12 cellular contexts compared by ENCODE assay signal in the genomic region with DNA sequence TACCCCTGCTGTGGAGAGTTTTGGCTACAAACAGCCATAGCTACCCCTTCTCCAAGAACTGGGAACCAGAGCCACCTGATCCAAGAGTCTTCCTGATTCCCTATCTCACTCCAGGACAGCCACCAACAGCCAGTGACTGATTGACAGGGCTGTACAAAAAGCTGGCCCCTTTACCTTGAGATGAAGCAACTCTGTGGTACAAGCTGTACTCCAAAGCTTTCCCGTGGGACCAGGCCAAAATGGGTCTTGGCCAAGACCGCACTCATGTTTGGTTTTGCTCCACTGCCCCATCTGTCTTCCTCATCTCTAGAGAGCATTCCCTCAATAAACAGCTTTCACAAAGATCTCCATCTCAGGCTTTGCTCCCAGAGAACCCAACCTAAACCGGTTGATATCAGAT. TPM values are rescaled to one million over a fixed set of nuclear protein-coding genes. Genes with fewer than 3 reads are reported as not detected.
DNase-seq lines count a peak whose midpoint lies in the region; ATAC-seq, FAIRE-seq and TF ChIP-seq lines count a peak whose summit lies in the region.
"Had no signal": no experiment of that assay in that cellular context is flagged by ENCODE, and none has a peak within 500 bp of the region (broad histone marks: within the 10 kb centered on the region; RNA-seq: fewer than 3 reads in every experiment).

No MANE protein-coding gene starts in this region.

- no peak overlapping the region for H2AFZ ChIP-seq in H1 (ENCODE audit: low read length)

- H2BK12ac ChIP-seq in H1 (ENCODE audit: low read depth, low read length) = no peak overlapping the region

- H3K4me3 ChIP-seq in H1 (ENCODE audit: extremely low read depth in 1 of 4, insufficient read depth in 2 of 4, low read depth in 3 of 4, low read length in 4 of 4) = no peak overlapping the region
- no peak overlapping the region for H3K4me3 ChIP-seq in naive thymus-derived CD4-positive, alpha-beta T cell (ENCODE audit: low read length)

- H2BK15ac ChIP-seq in H1 (ENCODE audit: low read length) = no peak overlapping the region

- FAIRE-seq in H1 (lab: Jason Lieb, UNC) = no peak
- FAIRE-seq: keratinocyte had no signal

- H3K18ac ChIP-seq in H1 (ENCODE audit: extremely low read depth, low read length) = no peak overlapping the region

- no peak overlapping the region for H4K91ac ChIP-seq in H1 (replicated peaks; ENCODE audit: insufficient read length, low read length)

- H3K79me1 ChIP-seq in H1 (ENCODE audit: low read depth, low read length) = no peaks in the 10 kb centered on the region

- H3K9me3 Mint-ChIP-seq in naive thymus-derived CD4-positive, alpha-beta T cell = no peaks in the 10 kb centered on the region
- H3K9me3 Mint-ChIP-seq: central memory CD8-positive, alpha-beta T cell had no signal

- H3K4me3 Mint-ChIP-seq in naive thymus-derived CD4-positive, alpha-beta T cell = peak overlapping the region in 6 of 10 donors; percentile 15 to 64 (median 40)
- H3K4me3 Mint-ChIP-seq: central memory CD8-positive, alpha-beta T cell had no signal

- 93% methylated on average over 3 of the region's 3 CpGs; no CpG with 5 or more reads in 1 of the 2 experiments for WGBS in H1 (ENCODE audit: extremely low coverage in 1 of 2, insufficient coverage in 1 of 2, insufficient read length in 1 of 2, insufficient replicate concordance in 2 of 2, low coverage in 1 of 2, low lambda C conversion rate in 2 of 2, missing lambda C conversion rate in 1 of 2), 2 experiments

- H4K5ac ChIP-seq in H1 (ENCODE audit: insufficient read length, low read depth, low read length) = no peak overlapping the region

- CTCF ChIA-PET in H1 (lab: Charles Lee; ENCODE audit: partially characterized antibody) = interaction anchor here (0.7 to 2.2 kb wide), 5 partner anchors 10 to 77 kb away, joined by 3 to 8 read pairs (median 3); no protein-coding TSS in a partner anchor
- CTCF ChIA-PET in naive thymus-derived CD4-positive, alpha-beta T cell (lab: Charles Lee) = no interaction called here

- TF ChIP-seq POLR2A in H1 (IDR thresholded peaks at IDR 0.05; ENCODE audit: control extremely low read depth in 1 of 2, low read depth in 2 of 2, low read length in 2 of 2) = no peak

- no peak overlapping the region for H3K23ac ChIP-seq in H1 (ENCODE audit: insufficient read length)

- intact Hi-C loops in Right ventricle myocardium inferior (cut with DNase I) (loop anchor here (5.0 kb wide), 1 partner anchor 71 kb away; a partner anchor contains a TSS), cardiac septum (cut with DNase I) (no loop called here)
- intact Hi-C loops in naive thymus-derived CD4-positive, alpha-beta T cell (cut with micrococcal nuclease) = no loop called here

- H4K20me1 ChIP-seq in H1 (replicated peaks in 1 of 2; ENCODE audit: control insufficient read depth in 1 of 2, insufficient read depth in 2 of 2, low read length in 2 of 2) = no peaks in the 10 kb centered on the region

- no peak overlapping the region for H4K8ac ChIP-seq in H1 (ENCODE audit: extremely low read depth, insufficient read depth, low read length)

- H3K56ac ChIP-seq in H1 (replicated peaks; ENCODE audit: insufficient read length, low read depth, low read length) = no peak overlapping the region

- TF ChIP-seq CTCF in H1 (IDR thresholded peaks at IDR 0.05; ENCODE audit: control extremely low read depth in 1 of 3, insufficient read depth in 1 of 3, low read depth in 1 of 3, low read length in 3 of 3) = no peak

- H3K36me3 ChIP-seq in H1 (ENCODE audit: control insufficient read depth in 2 of 4, insufficient read depth in 4 of 4, low read length in 3 of 4) = no peaks in the 10 kb centered on the region
- H3K36me3 ChIP-seq in naive thymus-derived CD4-positive, alpha-beta T cell (ENCODE audit: control insufficient read depth in 2 of 3, insufficient read depth in 3 of 3, low read length in 3 of 3) = no peaks in the 10 kb centered on the region

- H3K27ac Mint-ChIP-seq in naive thymus-derived CD4-positive, alpha-beta T cell = peak overlapping the region; percentile 56 to 96 (median 89)

- no peak overlapping the region for H3K9ac ChIP-seq in H1 (replicated peaks in 1 of 4; ENCODE audit: extremely low read depth in 1 of 4, low read depth in 3 of 4, low read length in 3 of 4)

- DNase-seq in Right ventricle myocardium inferior (ENCODE audit: missing footprints) (peak; percentile 77), cardiac septum (ENCODE audit: low spot score) (no peak), H1 (ENCODE audit: low read depth in 1 of 2, low spot score in 2 of 2) (no peak), HCEC 1CT (no peak)
- DNase-seq in naive thymus-derived CD4-positive, alpha-beta T cell = no peak
- DNase-seq: GF-D8 had no signal

- no peaks in the 10 kb centered on the region for H3K23me2 ChIP-seq in H1 (ENCODE audit: low read depth, low read length)

- H2AK5ac ChIP-seq in H1 (ENCODE audit: low read depth, low read length) = peak overlapping the region; percentile 55; the same call in 1 of the 2 replicates

- no peak overlapping the region for H2BK120ac ChIP-seq in H1 (replicated peaks; ENCODE audit: low read depth, low read length)

- no peak overlapping the region for H3K14ac ChIP-seq in H1 (ENCODE audit: insufficient read length)

- H3K27me3 Mint-ChIP-seq in naive thymus-derived CD4-positive, alpha-beta T cell = no peaks in the 10 kb centered on the region
- H3K27me3 Mint-ChIP-seq: central memory CD8-positive, alpha-beta T cell had no signal

- H2BK5ac ChIP-seq in H1 (ENCODE audit: low read depth, low read length) = no peak overlapping the region

- H3K4me1 Mint-ChIP-seq in naive thymus-derived CD4-positive, alpha-beta T cell = peaks cover 55 to 100% (median 97%) of the 10 kb centered on the region in 7 donors

- TF ChIP-seq RAD21 in H1 (IDR thresholded peaks at IDR 0.05 in 1 of 2, conservative IDR thresholded peaks at IDR 0.05 in 1 of 2; ENCODE audit: low read depth in 2 of 2, low read length in 2 of 2) = no peak

- H3K9me3 ChIP-seq in H1 (ENCODE audit: insufficient read depth in 2 of 2, low read depth in 1 of 2, low read length in 1 of 2) = no peaks in the 10 kb centered on the region
- H3K9me3 ChIP-seq in naive thymus-derived CD4-positive, alpha-beta T cell (ENCODE audit: control insufficient read depth in 2 of 3, low read length in 3 of 3) = no peaks in the 10 kb centered on the region

- H3K27me3 ChIP-seq in H1 (replicated peaks in 1 of 4; ENCODE audit: control insufficient read depth in 3 of 4, extremely low read depth in 1 of 4, insufficient read depth in 3 of 4, low read length in 3 of 4) = 0 out of 7 replicates have a peak, but pooled peaks cover 0 to 2% (median 0%) of the 10 kb centered on the region in 4 experiments
- H3K27me3 ChIP-seq in naive thymus-derived CD4-positive, alpha-beta T cell (ENCODE audit: control insufficient read depth in 2 of 2, insufficient read depth in 2 of 2, low read length in 2 of 2) = no peaks in the 10 kb centered on the region

- H3K4me1 ChIP-seq in H1 (replicated peaks in 1 of 4; ENCODE audit: control insufficient read depth in 3 of 4, insufficient read depth in 4 of 4, low read length in 3 of 4) = peaks cover 0 to 4% (median 1%) of the 10 kb centered on the region in 4 experiments; a peak in 4 of 7 replicates
- peaks cover 47 to 90% of the 10 kb centered on the region in 2 donors for H3K4me1 ChIP-seq in naive thymus-derived CD4-positive, alpha-beta T cell (ENCODE audit: control insufficient read depth in 2 of 2, insufficient read depth in 2 of 2, low read length in 2 of 2)

- no peak overlapping the region for H3K27ac ChIP-seq in H1 (ENCODE audit: low read depth, low read length)
- H3K27ac ChIP-seq in naive thymus-derived CD4-positive, alpha-beta T cell (ENCODE audit: low read depth, low read length) = peak overlapping the region; percentile 79

- H3K36me3 Mint-ChIP-seq in naive thymus-derived CD4-positive, alpha-beta T cell = peaks cover 0 to 63% (median 37%) of the 10 kb centered on the region in 5 donors

- H3K79me2 ChIP-seq in H1 (ENCODE audit: control insufficient read depth in 1 of 2, insufficient read depth in 2 of 2, low read length in 2 of 2) = no peaks in the 10 kb centered on the region

- no peak for TF ChIP-seq EP300 in H1 (IDR thresholded peaks at IDR 0.05; ENCODE audit: borderline replicate concordance in 1 of 2, low read depth in 2 of 2, low read length in 2 of 2)

- POLR2A ChIA-PET in H1 (lab: Charles Lee; ENCODE audit: partially characterized antibody) = interaction anchor here (0.7 to 2.1 kb wide), 2 partner anchors 9 to 39 kb away, joined by 3 to 5 read pairs; no protein-coding TSS in a partner anchor
- POLR2A ChIA-PET in naive thymus-derived CD4-positive, alpha-beta T cell (lab: Charles Lee) = interaction anchor here (0.6 to 3.5 kb wide), 18 partner anchors 12 to 77 kb away, joined by 3 to 18 read pairs (median 5); no protein-coding TSS in a partner anchor

- H2BK20ac ChIP-seq in H1 (ENCODE audit: low read length) = no peak overlapping the region

- H3K4me2 ChIP-seq in H1 (ENCODE audit: insufficient read depth in 1 of 2, low read depth in 2 of 2, low read length in 2 of 2) = no peak overlapping the region

- no peak overlapping the region for H3K4ac ChIP-seq in H1 (replicated peaks; ENCODE audit: insufficient read length, low read depth, low read length)

- ATAC-seq in Right ventricle myocardium inferior = peak; percentile 91
- ATAC-seq in naive thymus-derived CD4-positive, alpha-beta T cell = no peak
- no peak for ATAC-seq in GM21717 (IDR thresholded peaks at IDR 0.05; ENCODE audit: unreplicated experiment)
- no peak for ATAC-seq in GM18873 (IDR thresholded peaks at IDR 0.05; ENCODE audit: low FRiP score, unreplicated experiment)
- no peak for ATAC-seq in HG02571 (IDR thresholded peaks at IDR 0.05; ENCODE audit: unreplicated experiment)

RNA-seq across cellular contexts. Expression of a gene that starts 43.6 kb away (rescaled TPM):
- 19.4 TPM for total RNA-seq in Right ventricle myocardium inferior
- 2.5 TPM for total RNA-seq in cardiac septum
- total RNA-seq in H1 (2021; fragmentation: NEBNext Ultra II Directional; extraction: Animal tissue kit (Norgen Biotek cat#: 25700)) = 13.4 and 14.9 TPM in 2 replicates
- polyA plus RNA-seq in H1 (2011; rRNA removed) = 16.7 and 20.2 TPM in 2 replicates
- 15.2 TPM for polyA plus RNA-seq in H1 (2011; cell fraction: cytosol; rRNA removed)
- 17.4 TPM for polyA plus RNA-seq in H1 (2011; cell fraction: nucleus; rRNA removed)
- polyA plus RNA-seq in H1 (2012, experiment 1 of 2) = 13.0 to 30.8 TPM (median 18.2 TPM) in 4 replicates
- polyA plus RNA-seq in H1 (2012, experiment 2 of 2) = 10.9 TPM
- 9.3 TPM for polyA plus RNA-seq in H1 (2013, experiment 1 of 2)
- polyA plus RNA-seq in H1 (2013, experiment 2 of 2) = 9.7 TPM
- polyA minus RNA-seq in H1 (2011; rRNA and poly(A)+ RNA removed) = 27.8 and 31.8 TPM in 2 replicates
- 16.3 TPM for polyA minus RNA-seq in H1 (2011; cell fraction: cytosol; rRNA and poly(A)+ RNA removed)
- 15.9 TPM for polyA minus RNA-seq in H1 (2011; cell fraction: nucleus; rRNA and poly(A)+ RNA removed)
- total RNA-seq in naive thymus-derived CD4-positive, alpha-beta T cell = 10 to 100 TPM; 49.2 to 96.3 (median 50.8) TPM
- polyA plus RNA-seq in naive thymus-derived CD4-positive, alpha-beta T cell = 10 to 100 TPM; 10.4 to 17.3 TPM
- polyA plus RNA-seq: keratinocyte had no signal

RNA-seq across cellular contexts. Expression of a gene that starts 55.6 kb away (rescaled TPM):
- total RNA-seq in Right ventricle myocardium inferior = not detected
- not detected for total RNA-seq in cardiac septum
- total RNA-seq in H1 (2021; fragmentation: NEBNext Ultra II Directional; extraction: Animal tissue kit (Norgen Biotek cat#: 25700)) = 4.9 and 5.4 TPM in 2 replicates
- 4.6 and 4.7 TPM in 2 replicates for polyA plus RNA-seq in H1 (2011; rRNA removed)
- polyA plus RNA-seq in H1 (2011; cell fraction: cytosol; rRNA removed) = 3.7 TPM
- 3.7 TPM for polyA plus RNA-seq in H1 (2011; cell fraction: nucleus; rRNA removed)
- 3.2 to 6.3 TPM (median 4.8 TPM) in 4 replicates for polyA plus RNA-seq in H1 (2012, experiment 1 of 2)
- polyA plus RNA-seq in H1 (2012, experiment 2 of 2) = 4.5 TPM
- polyA plus RNA-seq in H1 (2013, experiment 1 of 2) = 5.4 TPM
- 5.7 TPM for polyA plus RNA-seq in H1 (2013, experiment 2 of 2)
- 1.3 TPM in 2 replicates for polyA minus RNA-seq in H1 (2011; rRNA and poly(A)+ RNA removed)
- 3.4 TPM for polyA minus RNA-seq in H1 (2011; cell fraction: cytosol; rRNA and poly(A)+ RNA removed)
- polyA minus RNA-seq in H1 (2011; cell fraction: nucleus; rRNA and poly(A)+ RNA removed) = 2.7 TPM
- 1 to 10 TPM in 4 of 5 experiments, under 1 TPM in 1; 0.29 to 2.2 (median 1.4) TPM for total RNA-seq in naive thymus-derived CD4-positive, alpha-beta T cell
- polyA plus RNA-seq in naive thymus-derived CD4-positive, alpha-beta T cell = 1 to 10 TPM in 1 of 2 donors, under 1 TPM in 1; 0.27 to 1.0 TPM
- total RNA-seq: subcutaneous adipose tissue had no signal
